1 cellular context compared by ENCODE assay signal in the genomic region with DNA sequence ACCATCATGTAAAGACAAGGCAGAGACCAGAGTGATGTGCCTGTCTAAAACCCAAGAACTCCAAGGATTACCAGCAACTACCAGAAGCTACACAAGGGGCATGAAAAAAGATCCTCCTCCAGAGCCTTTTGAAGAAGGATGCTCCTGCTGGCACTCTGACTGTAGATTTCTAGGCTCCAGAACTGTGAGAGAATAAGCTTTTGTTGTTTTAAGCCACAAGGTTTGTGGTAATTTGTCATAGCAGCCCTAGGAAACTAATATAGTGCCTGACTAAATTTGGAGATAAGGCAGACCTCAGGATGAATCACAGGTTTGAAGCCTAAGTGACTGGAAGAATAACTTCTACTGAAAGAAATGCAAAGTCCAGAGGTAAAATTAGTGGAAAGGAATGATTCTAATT.
TF ChIP-seq lines count a peak whose summit lies in the region.

No MANE protein-coding gene starts in this region.

TF ChIP-seq in SK-N-SH, 30 proteins besides CTCF, POLR2A, EP300 and RAD21 (continued from another document):
- TF ChIP-seq SMC3 (IDR thresholded peaks at IDR 0.05; ENCODE audit: low read depth, low read length) (no peak), NFIC (IDR thresholded peaks at IDR 0.05; ENCODE audit: borderline replicate concordance) (peak; percentile 29; the same call in 1 of the 2 replicates)
